1 cellular context compared by ENCODE assay signal in genomic region chr1:17306407-17306806, GRCh38.
TF ChIP-seq lines count a peak whose summit lies in the region.

No MANE protein-coding gene starts in this region.

TF ChIP-seq in SK-N-SH treated with all-trans-retinoic acid at 6 μM for 48 hours, 23 proteins besides CTCF, POLR2A, EP300 and RAD21 (continued from another document):
- no peak for TF ChIP-seq POU6F1 (CRISPR knock-in tag; IDR thresholded peaks at IDR 0.05; ENCODE audit: borderline replicate concordance, low read depth)
- no peak for TF ChIP-seq CSRNP3 (CRISPR knock-in tag; IDR thresholded peaks at IDR 0.05)
- no peak for TF ChIP-seq ZNF565 (CRISPR knock-in tag; conservative IDR thresholded peaks at IDR 0.05; ENCODE audit: low read depth)
TF ChIP-seq in SK-N-SH treated with all-trans-retinoic acid at 6 μM for 48 hours: peak in this region for 0.
